ENCODE assay signal across 16 cellular contexts in genomic region chr13:111165611-111166010, GRCh38. TPM values are rescaled to one million over a fixed set of nuclear protein-coding genes. Genes with fewer than 3 reads are reported as not detected.
DNase-seq lines count a peak whose midpoint lies in the region; ATAC-seq and TF ChIP-seq lines count a peak whose summit lies in the region.
"Had no signal": no experiment of that assay in that cellular context is flagged by ENCODE, and none has a peak within 500 bp of the region (broad histone marks: within the 10 kb centered on the region; RNA-seq: fewer than 3 reads in every experiment).

No MANE protein-coding gene starts in this region.

- DNase-seq in CD4-positive, CD25-positive, alpha-beta regulatory T cell: no peak
- no peak for DNase-seq in T-helper 1 cell
- DNase-seq in AG08396 (ENCODE audit: low spot score): no peak
- DNase-seq in RWPE1 (ENCODE audit: low spot score): no peak
- DNase-seq in natural killer cell: no peak
- DNase-seq: ACHN; effector CD8-positive, alpha-beta T cell; hippocampal formation; NCI-H1417 treated with DMSO at 0.1 percent for 48 hours; stimulated activated naive CD4-positive, alpha-beta T cell had no signal

- H3K9me3 ChIP-seq in CD4-positive, CD25-positive, alpha-beta regulatory T cell (ENCODE audit: control insufficient read depth in 2 of 2, low read length in 2 of 2): no peaks in the 10 kb centered on the region
- H3K9me3 ChIP-seq in OCI-LY1 (ENCODE audit: low read length): no peaks in the 10 kb centered on the region

- H3K27me3 Mint-ChIP-seq in CD4-positive, CD25-positive, alpha-beta regulatory T cell: no peaks in the 10 kb centered on the region
- H3K27me3 Mint-ChIP-seq in natural killer cell (ENCODE audit: low read depth in 2 of 2): no peaks in the 10 kb centered on the region
- H3K27me3 Mint-ChIP-seq: activated naive CD4-positive, alpha-beta T cell treated with anti-CD3 and anti-CD28 coated beads, Interleukin-2, amount 50 U/mL, for 24 hours had no signal

- CTCF ChIA-PET in RWPE1 (lab: Yijun Ruan, JAX): no interaction called here

- H4K20me1 ChIP-seq in OCI-LY1 (ENCODE audit: insufficient read depth, low read length): no peaks in the 10 kb centered on the region

- H3K9me2 ChIP-seq in OCI-LY1 (ENCODE audit: low read depth, low read length): no peaks in the 10 kb centered on the region

- H3K36me3 ChIP-seq in CD4-positive, CD25-positive, alpha-beta regulatory T cell (ENCODE audit: control insufficient read depth, insufficient read depth, low read length): peaks cover 25% of the 10 kb centered on the region
- H3K36me3 ChIP-seq in OCI-LY1 (ENCODE audit: insufficient read depth, low read length): peaks cover 37% of the 10 kb centered on the region

- peak overlapping the region in 1 of 4 donors; percentile 15 for H3K4me3 Mint-ChIP-seq in CD4-positive, CD25-positive, alpha-beta regulatory T cell
- no peak overlapping the region for H3K4me3 Mint-ChIP-seq in natural killer cell

- intact Hi-C loops in natural killer cell (cut with micrococcal nuclease): no loop called here

- H3K9me3 Mint-ChIP-seq in CD4-positive, CD25-positive, alpha-beta regulatory T cell: no peaks in the 10 kb centered on the region
- no peaks in the 10 kb centered on the region for H3K9me3 Mint-ChIP-seq in natural killer cell
- H3K9me3 Mint-ChIP-seq: activated naive CD4-positive, alpha-beta T cell treated with anti-CD3 and anti-CD28 coated beads, Interleukin-2, amount 50 U/mL, for 24 hours had no signal

- peak overlapping the region in 2 of 3 donors; percentile 17 to 47 for H3K27ac Mint-ChIP-seq in CD4-positive, CD25-positive, alpha-beta regulatory T cell
- peak overlapping the region in 1 of 2 donors; percentile 72 for H3K27ac Mint-ChIP-seq in natural killer cell
- H3K27ac Mint-ChIP-seq: activated naive CD4-positive, alpha-beta T cell treated with anti-CD3 and anti-CD28 coated beads, Interleukin-2, amount 50 U/mL, for 24 hours had no signal

- H3F3A ChIP-seq in OCI-LY1 (ENCODE audit: insufficient read depth, low read length): no peaks in the 10 kb centered on the region

- POLR2A ChIA-PET in RWPE1 (lab: Yijun Ruan, JAX; ENCODE audit: low non-redundant PET): no interaction called here

- H3K79me2 ChIP-seq in OCI-LY1 (ENCODE audit: insufficient read depth, low read length): peaks cover 88% of the 10 kb centered on the region

- H3K27ac ChIP-seq in CD4-positive, CD25-positive, alpha-beta regulatory T cell (ENCODE audit: insufficient read depth, low read length, poor library complexity, severe bottlenecking): no peak overlapping the region
- H3K27ac ChIP-seq in OCI-LY1 (ENCODE audit: low read depth, low read length, poor library complexity, severe bottlenecking) (peak overlapping the region; percentile 88), RWPE1 (no peak overlapping the region)
- H3K27ac ChIP-seq: PC-9 had no signal

- peak overlapping the region; percentile 62 for H3K4me2 ChIP-seq in OCI-LY1 (ENCODE audit: low read length)
- H3K4me2 ChIP-seq: PC-9 had no signal

- H2AFZ ChIP-seq in OCI-LY1 (ENCODE audit: low read length): no peak overlapping the region
- H2AFZ ChIP-seq: PC-9 had no signal

- ATAC-seq in CD4-positive, CD25-positive, alpha-beta regulatory T cell (ENCODE audit: low read depth in 2 of 2): no peak
- ATAC-seq in GM19023 (IDR thresholded peaks at IDR 0.05; ENCODE audit: unreplicated experiment) (peak; percentile 54), HG02759 (IDR thresholded peaks at IDR 0.05; ENCODE audit: unreplicated experiment) (peak; percentile 58), natural killer cell (no peak)
- ATAC-seq: activated CD4-positive, CD25-positive, alpha-beta regulatory T cell treated with anti-CD3 and anti-CD28 coated beads, Interleukin-2, amount 50 U/mL, for 24 hours had no signal

- H3K36me3 Mint-ChIP-seq in CD4-positive, CD25-positive, alpha-beta regulatory T cell: peaks cover 35% of the 10 kb centered on the region
- peaks cover 9% of the 10 kb centered on the region for H3K36me3 Mint-ChIP-seq in natural killer cell

- no peaks in the 10 kb centered on the region for H3K27me3 ChIP-seq in CD4-positive, CD25-positive, alpha-beta regulatory T cell (ENCODE audit: control insufficient read depth, insufficient read depth, low read length)
- no peaks in the 10 kb centered on the region for H3K27me3 ChIP-seq in OCI-LY1 (ENCODE audit: insufficient read depth, low read length)

- H3K4me1 Mint-ChIP-seq in CD4-positive, CD25-positive, alpha-beta regulatory T cell: peaks cover 30 to 79% (median 49%) of the 10 kb centered on the region in 4 donors
- H3K4me1 Mint-ChIP-seq in natural killer cell: peaks cover 66 to 72% of the 10 kb centered on the region in 2 donors

- no peak for TF ChIP-seq CTCF in OCI-LY1 (IDR thresholded peaks at IDR 0.05; ENCODE audit: low read length)
- no peak for TF ChIP-seq CTCF in RWPE1 (conservative IDR thresholded peaks at IDR 0.05; ENCODE audit: low read depth)
- TF ChIP-seq CTCF in natural killer cell (IDR thresholded peaks at IDR 0.05): no peak

- H3K4me1 ChIP-seq in CD4-positive, CD25-positive, alpha-beta regulatory T cell (ENCODE audit: control insufficient read depth, insufficient read depth, low read length, poor library complexity, severe bottlenecking): peaks cover 6% of the 10 kb centered on the region
- peaks cover 76% of the 10 kb centered on the region for H3K4me1 ChIP-seq in OCI-LY1 (ENCODE audit: insufficient read depth, low read length, severe bottlenecking)

- H3K9ac ChIP-seq in OCI-LY1 (ENCODE audit: low read length): peak overlapping the region; percentile 40; the same call in 1 of the 2 replicates

- no peak overlapping the region for H3K4me3 ChIP-seq in CD4-positive, CD25-positive, alpha-beta regulatory T cell (ENCODE audit: low read depth, low read length)
- H3K4me3 ChIP-seq in OCI-LY1 (ENCODE audit: low read depth, low read length, poor library complexity, severe bottlenecking): peak overlapping the region; percentile 38
- H3K4me3 ChIP-seq: PC-9 had no signal

RNA-seq across cellular contexts. Expression of gene ARHGEF7, which starts 50.5 kb away (rescaled TPM):
- total RNA-seq in CD4-positive, CD25-positive, alpha-beta regulatory T cell: 84.9 TPM
- 10 to 100 TPM in 1 of 4 donors, 1 to 10 TPM in 3; 7.1 to 10.3 (median 9.0) TPM for polyA plus RNA-seq in CD4-positive, CD25-positive, alpha-beta regulatory T cell
- 100 to 1,000 TPM in 2 of 3 donors, 10 to 100 TPM in 1; 99.9 to 135 (median 105) TPM for total RNA-seq in natural killer cell

Comparison
In these comparisons a context has a peak if more than half of its experiments do, and no peak if none do; other contexts are left out.
1. ATAC-seq: peak in GM19023 (single experiment) and HG02759 (single experiment); none in CD4-positive, CD25-positive, alpha-beta regulatory T cell (0 of 2) and natural killer cell (0 of 3).